In the genomic region with DNA sequence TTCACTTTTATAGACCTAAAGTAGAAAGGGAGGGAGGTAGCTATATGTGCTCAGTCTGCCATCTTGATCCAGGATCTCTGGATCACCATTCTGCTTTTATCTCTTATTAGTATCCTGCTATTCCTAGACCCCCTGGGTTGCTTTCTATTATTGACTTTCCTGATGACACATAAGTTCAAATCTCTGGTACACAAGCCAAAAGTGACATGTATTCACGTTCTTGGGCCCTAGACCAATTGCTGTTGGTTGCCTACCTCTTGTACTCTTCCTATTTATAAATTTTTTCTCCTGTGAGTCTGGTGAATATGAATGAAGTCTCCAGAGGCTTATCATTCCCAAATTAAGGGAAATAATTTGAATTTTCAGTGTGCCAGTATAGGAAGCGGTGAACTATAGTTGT, we compare ENCODE assay signal across 31 cellular contexts. TPM values are rescaled to one million over a fixed set of nuclear protein-coding genes. Genes with fewer than 3 reads are reported as not detected.
DNase-seq lines count a peak whose midpoint lies in the region; TF ChIP-seq lines count a peak whose summit lies in the region.
"Had no signal": no experiment of that assay in that cellular context is flagged by ENCODE, and none has a peak within 500 bp of the region (broad histone marks: within the 10 kb centered on the region; RNA-seq: fewer than 3 reads in every experiment).

No MANE protein-coding gene starts in this region.

- H3K36me3 ChIP-seq in OCI-LY7 (ENCODE audit: insufficient read depth, low read length) (peaks cover 94% of the 10 kb centered on the region), neural progenitor cell (no peaks in the 10 kb centered on the region)
- H3K36me3 ChIP-seq: BE2C had no signal

- peaks cover 53% of the 10 kb centered on the region for H3K36me3 Mint-ChIP-seq in neural progenitor cell

- peaks cover 37% of the 10 kb centered on the region; the same call in 1 of the 2 replicates for H3K79me2 ChIP-seq in OCI-LY7 (ENCODE audit: insufficient read depth, low read depth, low read length)
- H3K79me2 ChIP-seq in neural progenitor cell (ENCODE audit: low read depth) = no peaks in the 10 kb centered on the region

- H3K27ac Mint-ChIP-seq in neural progenitor cell = no peak overlapping the region
- H3K27ac Mint-ChIP-seq: CD4-positive, alpha-beta memory T cell; CD4-positive, alpha-beta T cell; CD4-positive, CD25-positive, alpha-beta regulatory T cell; CD8-positive, alpha-beta memory T cell; CD8-positive, alpha-beta T cell had no signal

- no peaks in the 10 kb centered on the region for H3K4me1 Mint-ChIP-seq in neural progenitor cell
- H3K4me1 Mint-ChIP-seq: CD14-positive monocyte; CD4-positive, alpha-beta memory T cell; CD4-positive, CD25-positive, alpha-beta regulatory T cell; CD8-positive, alpha-beta memory T cell had no signal

- intact Hi-C loops in OCI-LY7 (cut with micrococcal nuclease; ENCODE audit: unreplicated experiment) = no loop called here

- H2AFZ ChIP-seq in OCI-LY7 (ENCODE audit: low read length) (no peak overlapping the region), neural progenitor cell (replicated peaks) (no peak overlapping the region)

- H3K27ac ChIP-seq in OCI-LY7 (ENCODE audit: low read depth, low read length, poor library complexity, severe bottlenecking) = no peak overlapping the region
- H3K27ac ChIP-seq in neural progenitor cell = no peak overlapping the region
- H3K27ac ChIP-seq: 22Rv1; A549; BLaER1; BLaER1 treated with 17β-estradiol and CSF1 and Interleukin-3, amounts not matched to agents 10 nM and 100 nM; C4-2B had no signal

- peaks cover 24% of the 10 kb centered on the region; the same call in 1 of the 2 replicates for H3K9me3 ChIP-seq in OCI-LY7 (ENCODE audit: low read length)
- H3K9me3 ChIP-seq in neural progenitor cell (ENCODE audit: low read depth) = peaks cover 9% of the 10 kb centered on the region
- H3K9me3 ChIP-seq: BE2C had no signal

- TSS peak; percentile 4 for BruUV-seq in OCI-LY7 (replicated peaks; lab: Mats Ljungman, UMichigan)

- no peaks in the 10 kb centered on the region for H3K27me3 ChIP-seq in neural progenitor cell
- H3K27me3 ChIP-seq: BE2C; BLaER1; BLaER1 treated with 17β-estradiol and CSF1 and Interleukin-3, amounts not matched to agents 10 nM and 100 nM had no signal

- no peak overlapping the region for H3K9ac ChIP-seq in neural progenitor cell
- H3K9ac ChIP-seq: BLaER1; BLaER1 treated with 17β-estradiol and CSF1 and Interleukin-3, amounts not matched to agents 10 nM and 100 nM had no signal

- DNase-seq in OCI-LY7 (ENCODE audit: low spot score) = no peak
- peak; percentile 56 for DNase-seq in fibroblast of mammary gland (ENCODE audit: low read depth)
- no peak for DNase-seq in effector CD8-positive, alpha-beta T cell (lab: John Stamatoyannopoulos, UW)
- no peak for DNase-seq in neural progenitor cell (ENCODE audit: low spot score)
- DNase-seq: 8988T; ACHN; AML-193; BE2C; C1 segment of cervical spinal cord; Caco-2; Calu3; CD4-positive, alpha-beta memory T cell; CD4-positive, alpha-beta T cell; CD4-positive, CD25-positive, alpha-beta regulatory T cell; CD8-positive, alpha-beta memory T cell; CD8-positive, alpha-beta T cell; COR-L47; DMS 273 treated with DMSO at 0.1 percent for 48 hours; DMS153; DMS53; DMS79; DMS79 treated with DMSO at 0.1 percent for 48 hours; DND-41; EL had no signal

- no peaks in the 10 kb centered on the region for H3F3A ChIP-seq in neural progenitor cell (ENCODE audit: low read depth)

- POLR2A ChIA-PET in OCI-LY7 (lab: Charles Lee) = interaction anchor here (0.5 to 0.9 kb wide), 3 partner anchors 13 to 205 kb away, joined by 3 read pairs; no protein-coding TSS in a partner anchor

- TF ChIP-seq CTCF in OCI-LY7 (conservative IDR thresholded peaks at IDR 0.05; ENCODE audit: low read length) (no peak), fibroblast of mammary gland (conservative IDR thresholded peaks at IDR 0.05; ENCODE audit: control insufficient read depth, insufficient read depth, low read depth, low read length) (no peak), neural progenitor cell (IDR thresholded peaks at IDR 0.05) (no peak)

- no peak overlapping the region for H3K4me3 Mint-ChIP-seq in neural progenitor cell
- H3K4me3 Mint-ChIP-seq: B cell; CD14-positive monocyte; CD4-positive, alpha-beta memory T cell; CD4-positive, alpha-beta T cell; CD4-positive, CD25-positive, alpha-beta regulatory T cell; CD8-positive, alpha-beta memory T cell; CD8-positive, alpha-beta T cell had no signal

- CTCF ChIA-PET in OCI-LY7 (lab: Charles Lee; ENCODE audit: unreplicated experiment) = no interaction called here

- H3K4me2 ChIP-seq in OCI-LY7 (ENCODE audit: low read length) = no peak overlapping the region
- no peak overlapping the region for H3K4me2 ChIP-seq in neural progenitor cell
- H3K4me2 ChIP-seq: A549; BLaER1; BLaER1 treated with 17β-estradiol and CSF1 and Interleukin-3, amounts not matched to agents 10 nM and 100 nM had no signal

- no peaks in the 10 kb centered on the region for H4K20me1 ChIP-seq in OCI-LY7 (ENCODE audit: insufficient read depth, low read length)
- H4K20me1 ChIP-seq in neural progenitor cell (ENCODE audit: low read depth) = no peaks in the 10 kb centered on the region
- H4K20me1 ChIP-seq: BLaER1; BLaER1 treated with 17β-estradiol and CSF1 and Interleukin-3, amounts not matched to agents 10 nM and 100 nM had no signal

- H3K4me1 ChIP-seq in OCI-LY7 (ENCODE audit: insufficient read depth, low read length, poor library complexity, severe bottlenecking) (peaks cover 6% of the 10 kb centered on the region), neural progenitor cell (no peaks in the 10 kb centered on the region)
- H3K4me1 ChIP-seq: A549; BE2C; BLaER1; BLaER1 treated with 17β-estradiol and CSF1 and Interleukin-3, amounts not matched to agents 10 nM and 100 nM; Caco-2 had no signal

- H3K9me2 ChIP-seq in OCI-LY7 (ENCODE audit: insufficient read depth, low read length) = no peaks in the 10 kb centered on the region

- H3K4me3 ChIP-seq in OCI-LY7 (ENCODE audit: low read depth, low read length, poor library complexity, severe bottlenecking) (no peak overlapping the region), fibroblast of mammary gland (ENCODE audit: control insufficient read depth, low read depth, low read length) (no peak overlapping the region), neural progenitor cell (no peak overlapping the region)
- H3K4me3 ChIP-seq: A549; BLaER1; BLaER1 treated with 17β-estradiol and CSF1 and Interleukin-3, amounts not matched to agents 10 nM and 100 nM had no signal

- H3K9me3 Mint-ChIP-seq in neural progenitor cell = peaks cover 21% of the 10 kb centered on the region
- H3K9me3 Mint-ChIP-seq: CD4-positive, alpha-beta T cell had no signal

- peaks cover 7% of the 10 kb centered on the region for H3K27me3 Mint-ChIP-seq in neural progenitor cell (ENCODE audit: insufficient read depth, low read depth)
- H3K27me3 Mint-ChIP-seq: B cell; CD4-positive, alpha-beta memory T cell; CD4-positive, alpha-beta T cell; CD8-positive, alpha-beta memory T cell had no signal

RNA-seq across cellular contexts. Expression of gene DNMBP, which starts 56.9 kb away (rescaled TPM):
- total RNA-seq in OCI-LY7 (2014; rRNA removed; shearing (Covaris generic)) = 24.2 and 27.0 TPM in 2 replicates
- 36.2 and 39.6 TPM in 2 replicates for total RNA-seq in OCI-LY7 (2022)
- total RNA-seq in neural progenitor cell (ENCODE audit: low replicate concordance) = 24.1 and 26.7 TPM in 2 replicates
